1 cellular context compared by ENCODE assay signal in the genomic region with DNA sequence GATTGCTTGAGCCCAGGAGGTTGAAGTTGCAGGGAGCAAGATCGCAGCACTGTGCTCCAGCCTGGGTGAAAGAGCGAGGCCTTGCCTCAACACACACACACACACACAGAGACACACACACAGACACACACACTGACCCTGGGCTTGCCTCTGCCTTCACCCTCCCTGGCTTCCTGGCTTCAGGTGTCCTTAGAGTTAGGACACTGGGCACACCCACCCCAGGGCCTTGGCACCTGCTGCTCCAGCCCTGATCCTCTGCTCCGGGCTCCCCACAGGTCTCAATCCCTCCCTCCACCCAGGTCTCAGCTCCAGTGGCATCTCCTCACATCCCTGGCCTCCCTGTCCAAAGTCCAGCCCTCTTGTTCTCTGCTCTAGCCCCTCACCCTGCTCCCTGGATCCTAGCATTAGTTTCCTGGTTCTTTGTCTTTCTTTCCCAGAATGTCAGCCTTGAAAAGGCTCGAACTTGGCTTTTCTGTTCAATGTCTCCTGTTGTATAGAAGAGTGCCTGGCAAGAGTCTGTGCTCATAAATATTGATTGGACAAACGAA.
TF ChIP-seq lines count a peak whose summit lies in the region.

No MANE protein-coding gene starts in this region.

TF ChIP-seq in HepG2, 621 proteins besides CTCF, POLR2A, EP300 and RAD21 (continued from another document):
- no peak for TF ChIP-seq ZHX2 (IDR thresholded peaks at IDR 0.05; ENCODE audit: low read depth)
- no peak for TF ChIP-seq ZHX2 (CRISPR knock-in tag; IDR thresholded peaks at IDR 0.05; ENCODE audit: borderline replicate concordance)
- TF ChIP-seq ZNF580 (CRISPR knock-in tag; IDR thresholded peaks at IDR 0.05; ENCODE audit: borderline replicate concordance, low read depth), result no peak
- TF ChIP-seq DR1 (CRISPR knock-in tag; IDR thresholded peaks at IDR 0.05), result no peak
- no peak for TF ChIP-seq AFF4 (CRISPR knock-in tag; IDR thresholded peaks at IDR 0.05)
- TF ChIP-seq SMAD1 (CRISPR knock-in tag; IDR thresholded peaks at IDR 0.05; ENCODE audit: borderline replicate concordance, low read depth), result no peak
- TF ChIP-seq SP1 (IDR thresholded peaks at IDR 0.05), result no peak
- TF ChIP-seq SP1 (CRISPR knock-in tag; IDR thresholded peaks at IDR 0.05), result no peak
- TF ChIP-seq, protein P1, sequence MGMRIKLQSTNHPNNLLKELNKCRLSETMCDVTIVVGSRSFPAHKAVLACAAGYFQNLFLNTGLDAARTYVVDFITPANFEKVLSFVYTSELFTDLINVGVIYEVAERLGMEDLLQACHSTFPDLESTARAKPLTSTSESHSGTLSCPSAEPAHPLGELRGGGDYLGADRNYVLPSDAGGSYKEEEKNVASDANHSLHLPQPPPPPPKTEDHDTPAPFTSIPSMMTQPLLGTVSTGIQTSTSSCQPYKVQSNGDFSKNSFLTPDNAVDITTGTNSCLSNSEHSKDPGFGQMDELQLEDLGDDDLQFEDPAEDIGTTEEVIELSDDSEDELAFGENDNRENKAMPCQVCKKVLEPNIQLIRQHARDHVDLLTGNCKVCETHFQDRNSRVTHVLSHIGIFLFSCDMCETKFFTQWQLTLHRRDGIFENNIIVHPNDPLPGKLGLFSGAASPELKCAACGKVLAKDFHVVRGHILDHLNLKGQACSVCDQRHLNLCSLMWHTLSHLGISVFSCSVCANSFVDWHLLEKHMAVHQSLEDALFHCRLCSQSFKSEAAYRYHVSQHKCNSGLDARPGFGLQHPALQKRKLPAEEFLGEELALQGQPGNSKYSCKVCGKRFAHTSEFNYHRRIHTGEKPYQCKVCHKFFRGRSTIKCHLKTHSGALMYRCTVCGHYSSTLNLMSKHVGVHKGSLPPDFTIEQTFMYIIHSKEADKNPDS (CRISPR knock-in tag; IDR thresholded peaks at IDR 0.05), result no peak
- no peak for TF ChIP-seq ZBTB34 (CRISPR knock-in tag; IDR thresholded peaks at IDR 0.05)
- TF ChIP-seq ELF3 (CRISPR knock-in tag; IDR thresholded peaks at IDR 0.05), result peak; percentile 38; the same call in 1 of the 2 replicates
- TF ChIP-seq ASH2L (IDR thresholded peaks at IDR 0.05; ENCODE audit: insufficient read length, low read depth, low read length), result peak; percentile 32
- no peak for TF ChIP-seq ZNF382 (CRISPR knock-in tag; IDR thresholded peaks at IDR 0.05; ENCODE audit: borderline replicate concordance)
- TF ChIP-seq ZNF350 (CRISPR knock-in tag; IDR thresholded peaks at IDR 0.05; ENCODE audit: borderline replicate concordance, low read depth), result no peak
- TF ChIP-seq ZNF746 (CRISPR knock-in tag; IDR thresholded peaks at IDR 0.05), result no peak
- no peak for TF ChIP-seq SMARCE1 (IDR thresholded peaks at IDR 0.05; ENCODE audit: borderline replicate concordance)
- TF ChIP-seq PRDM15 (CRISPR knock-in tag; IDR thresholded peaks at IDR 0.05), result no peak
- no peak for TF ChIP-seq JUND (CRISPR knock-in tag; IDR thresholded peaks at IDR 0.05)
- no peak for TF ChIP-seq PTBP1 (IDR thresholded peaks at IDR 0.05; ENCODE audit: low read depth, low read length, poor library complexity, severe bottlenecking)
- no peak for TF ChIP-seq PAX8 (CRISPR knock-in tag; IDR thresholded peaks at IDR 0.05; ENCODE audit: borderline replicate concordance)
- no peak for TF ChIP-seq IKZF1 (IDR thresholded peaks at IDR 0.05)
- TF ChIP-seq ZNF224 (CRISPR knock-in tag; IDR thresholded peaks at IDR 0.05), result no peak
